Comparison of ENCODE assay signal across 8 cellular contexts in the genomic region with DNA sequence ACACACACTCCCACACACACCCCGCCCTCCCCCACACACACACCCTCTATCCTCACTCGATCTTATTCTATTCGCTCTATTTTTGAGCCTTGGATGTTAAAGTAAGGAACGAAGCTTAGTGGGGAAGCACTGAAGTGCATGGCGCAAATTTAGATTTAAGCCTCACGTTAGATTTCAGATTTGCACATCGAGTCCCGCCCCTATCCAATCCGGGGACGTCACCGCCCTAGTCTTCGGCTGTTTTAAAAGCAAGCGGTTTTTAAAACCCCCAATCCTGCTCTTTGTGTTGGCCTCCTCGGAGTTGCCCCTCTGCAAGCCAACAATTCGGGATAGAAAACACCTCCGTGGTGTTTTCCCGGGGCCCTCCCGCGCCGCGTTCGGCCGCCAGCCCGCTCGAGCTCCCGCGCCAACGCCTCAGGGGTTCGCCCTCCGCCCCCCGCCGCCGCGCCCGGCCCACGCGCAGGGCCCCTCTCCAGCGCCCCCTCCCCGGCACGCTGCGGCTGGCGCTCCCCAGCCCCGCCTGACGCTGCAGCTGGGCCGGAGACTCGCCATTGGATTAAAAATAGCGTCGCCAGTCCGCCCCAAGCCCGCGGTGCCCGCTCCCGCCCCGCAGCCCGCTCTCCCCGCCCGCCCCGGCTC. TPM values are rescaled to one million over a fixed set of nuclear protein-coding genes. Genes with fewer than 3 reads are reported as not detected.
A peak's percentile ranks its signal among the peaks of the same experiment; 100 is the strongest.
DNase-seq lines count a peak whose midpoint lies in the region; ATAC-seq and TF ChIP-seq lines count a peak whose summit lies in the region.

A gene with protein sequence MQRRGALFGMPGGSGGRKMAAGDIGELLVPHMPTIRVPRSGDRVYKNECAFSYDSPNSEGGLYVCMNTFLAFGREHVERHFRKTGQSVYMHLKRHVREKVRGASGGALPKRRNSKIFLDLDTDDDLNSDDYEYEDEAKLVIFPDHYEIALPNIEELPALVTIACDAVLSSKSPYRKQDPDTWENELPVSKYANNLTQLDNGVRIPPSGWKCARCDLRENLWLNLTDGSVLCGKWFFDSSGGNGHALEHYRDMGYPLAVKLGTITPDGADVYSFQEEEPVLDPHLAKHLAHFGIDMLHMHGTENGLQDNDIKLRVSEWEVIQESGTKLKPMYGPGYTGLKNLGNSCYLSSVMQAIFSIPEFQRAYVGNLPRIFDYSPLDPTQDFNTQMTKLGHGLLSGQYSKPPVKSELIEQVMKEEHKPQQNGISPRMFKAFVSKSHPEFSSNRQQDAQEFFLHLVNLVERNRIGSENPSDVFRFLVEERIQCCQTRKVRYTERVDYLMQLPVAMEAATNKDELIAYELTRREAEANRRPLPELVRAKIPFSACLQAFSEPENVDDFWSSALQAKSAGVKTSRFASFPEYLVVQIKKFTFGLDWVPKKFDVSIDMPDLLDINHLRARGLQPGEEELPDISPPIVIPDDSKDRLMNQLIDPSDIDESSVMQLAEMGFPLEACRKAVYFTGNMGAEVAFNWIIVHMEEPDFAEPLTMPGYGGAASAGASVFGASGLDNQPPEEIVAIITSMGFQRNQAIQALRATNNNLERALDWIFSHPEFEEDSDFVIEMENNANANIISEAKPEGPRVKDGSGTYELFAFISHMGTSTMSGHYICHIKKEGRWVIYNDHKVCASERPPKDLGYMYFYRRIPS (plus strand): TSS at position 574 of the 639 bp plus-strand sequence. CDS start 186 bp downstream, outside the sequence.

- peak; percentile 81 for DNase-seq in Caki2 (ENCODE audit: low read depth)
- DNase-seq in NOMO-1 treated with DMSO at 0.1 percent for 48 hours (lab: John Stamatoyannopoulos, UW; ENCODE audit: unreplicated experiment): peak; percentile 78
- DNase-seq in activated T-cell treated with anti-CD3 and anti-CD28 coated beads for 1 hour (ENCODE audit: low read depth): peak; percentile 32
- DNase-seq in epithelial cell of prostate (ENCODE audit: low read depth, low spot score): no peak
- peak; percentile 48 to 75 (median 62) for DNase-seq in mucosa of descending colon
- peak; percentile 11 to 15 for DNase-seq in stimulated activated CD8-positive, alpha-beta memory T cell treated with anti-CD3 and anti-CD28 coated beads, Interleukin-7, amount 100 ng/mL, for 1 hour (ENCODE audit: low read depth in 2 of 2)

- H3K4me3 ChIP-seq in mucosa of descending colon: peak within 1 kb of the TSS; percentile 61

- no peak for TF ChIP-seq CTCF in mucosa of descending colon (IDR thresholded peaks at IDR 0.05)

- peak; percentile 63 for ATAC-seq in GM19455 (IDR thresholded peaks at IDR 0.05; ENCODE audit: unreplicated experiment)
- ATAC-seq in HG03571 (IDR thresholded peaks at IDR 0.05; ENCODE audit: unreplicated experiment): peak; percentile 69
- peak; percentile 73 for ATAC-seq in mucosa of descending colon

- peaks cover 3% of the 10 kb centered on the region for H3K4me1 ChIP-seq in mucosa of descending colon (ENCODE audit: low read depth)

- in situ Hi-C loops in Caki2 (cut with HindIII; ENCODE audit: low pct_unique_long_range_greater_than_20kb, low sequenced_read_pairs): no loop called here

- H3K27ac ChIP-seq in epithelial cell of prostate: peak within 1 kb of the TSS; percentile 24

- H3K9me3 ChIP-seq in mucosa of descending colon: no peaks in the 10 kb centered on the region

- intact Hi-C loops in mucosa of descending colon (cut with DNase I, micrococcal nuclease): no loop called here

- no peaks in the 10 kb centered on the region for H3K36me3 ChIP-seq in mucosa of descending colon (ENCODE audit: low read depth)

RNA-seq across cellular contexts. Expression of the gene that starts here (rescaled TPM):
- total RNA-seq in Caki2 (2014; rRNA removed; shearing (Covaris generic); ENCODE audit: low replicate concordance): 16.7 and 18.5 TPM in 2 replicates
- 1 to 10 TPM; 3.6 to 9.3 (median 5.5) TPM for total RNA-seq in mucosa of descending colon
